Comparison of ENCODE assay signal across 15 cellular contexts in genomic region chr15:31024979-31025378, GRCh38. TPM values are rescaled to one million over a fixed set of nuclear protein-coding genes. Genes with fewer than 3 reads are reported as not detected.
DNase-seq lines count a peak whose midpoint lies in the region; ATAC-seq, FAIRE-seq and TF ChIP-seq lines count a peak whose summit lies in the region.
"Had no signal": no experiment of that assay in that cellular context is flagged by ENCODE, and none has a peak within 500 bp of the region (broad histone marks: within the 10 kb centered on the region; RNA-seq: fewer than 3 reads in every experiment).

No MANE protein-coding gene starts in this region.

- H3K27me3 Mint-ChIP-seq in chondrocyte (ENCODE audit: low read depth) = no peaks in the 10 kb centered on the region
- H3K27me3 Mint-ChIP-seq in activated naive CD4-positive, alpha-beta T cell treated with anti-CD3 and anti-CD28 coated beads for 36 hours (ENCODE audit: low read depth) = peaks cover 14% of the 10 kb centered on the region

- WGBS in A549 (ENCODE audit: missing lambda C conversion rate) = 47% methylated on average over 3 of the region's 3 CpGs
- 28% methylated on average over 3 of the region's 3 CpGs for WGBS in mesenchymal stem cell

- H3K9me3 Mint-ChIP-seq in chondrocyte (ENCODE audit: low read depth) = no peaks in the 10 kb centered on the region
- H3K9me3 Mint-ChIP-seq in activated naive CD4-positive, alpha-beta T cell treated with anti-CD3 and anti-CD28 coated beads for 36 hours = no peaks in the 10 kb centered on the region

- no peak overlapping the region for H3K4me3 Mint-ChIP-seq in chondrocyte (ENCODE audit: unreplicated experiment)
- H3K4me3 Mint-ChIP-seq in activated naive CD4-positive, alpha-beta T cell treated with anti-CD3 and anti-CD28 coated beads for 36 hours = no peak overlapping the region

- no peak overlapping the region for H3K4ac ChIP-seq in mesenchymal stem cell (ENCODE audit: low read depth in 1 of 2, low read length in 2 of 2)

- H3K4me2 ChIP-seq in A549 (peak overlapping the region; percentile 70), mesenchymal stem cell (ENCODE audit: low read length, poor library complexity, severe bottlenecking) (peak overlapping the region; percentile 18)

- H3K36me3 Mint-ChIP-seq in chondrocyte (ENCODE audit: low read depth) = no peaks in the 10 kb centered on the region
- H3K36me3 Mint-ChIP-seq in activated naive CD4-positive, alpha-beta T cell treated with anti-CD3 and anti-CD28 coated beads for 36 hours (ENCODE audit: low read depth) = no peaks in the 10 kb centered on the region

- in situ Hi-C loops in gastrocnemius medialis (cut with MboI; ENCODE audit: low sequenced_read_pairs in 4 of 4) = no loop called here

- H3K18ac ChIP-seq in mesenchymal stem cell (ENCODE audit: low read depth in 1 of 2, low read length in 2 of 2) = no peak overlapping the region

- H3K79me1 ChIP-seq in mesenchymal stem cell (replicated peaks; ENCODE audit: low read length, poor library complexity, severe bottlenecking) = no peaks in the 10 kb centered on the region

- H3K23ac ChIP-seq in mesenchymal stem cell (ENCODE audit: low read length in 2 of 2) = no peak overlapping the region

- H3K4me1 Mint-ChIP-seq in chondrocyte (ENCODE audit: low read depth) = peaks cover 27% of the 10 kb centered on the region
- no peaks in the 10 kb centered on the region for H3K4me1 Mint-ChIP-seq in activated naive CD4-positive, alpha-beta T cell treated with anti-CD3 and anti-CD28 coated beads for 36 hours (ENCODE audit: low read depth)

- TF ChIP-seq EP300 in A549 (IDR thresholded peaks at IDR 0.05) = no peak

- peak overlapping the region in 1 of 2 experiments; percentile 20 for H2BK12ac ChIP-seq in mesenchymal stem cell (ENCODE audit: low read length in 2 of 2)

- intact Hi-C loops in activated naive CD4-positive, alpha-beta T cell treated with anti-CD3 and anti-CD28 coated beads for 36 hours (cut with micrococcal nuclease) = no loop called here
- intact Hi-C loops in gastrocnemius medialis (cut with DNase I; ENCODE audit: low total_unique reads) = no loop called here

- peak overlapping the region; percentile 45 for H3K27ac Mint-ChIP-seq in chondrocyte (ENCODE audit: unreplicated experiment)
- H3K27ac Mint-ChIP-seq in activated naive CD4-positive, alpha-beta T cell treated with anti-CD3 and anti-CD28 coated beads for 36 hours = no peak overlapping the region

- H2AFZ ChIP-seq in mesenchymal stem cell (ENCODE audit: low read depth, low read length) = no peak overlapping the region

- no peak overlapping the region for H2BK15ac ChIP-seq in mesenchymal stem cell (ENCODE audit: low read depth, poor library complexity, severe bottlenecking)

- ATAC-seq in A549 (peak; percentile 44; a peak in 4 of 6 replicates), gastrocnemius medialis (no peak)

- peak overlapping the region; percentile 42 for H2BK120ac ChIP-seq in mesenchymal stem cell (ENCODE audit: low read depth, low read length)

- H3K27ac ChIP-seq in A549 (peak overlapping the region; percentile 33 to 67; a peak in 4 of 6 replicates), HUES6 (ENCODE audit: low read depth, low read length) (peak overlapping the region; percentile 22; the same call in 1 of the 2 replicates), mesenchymal stem cell (ENCODE audit: low read length, poor library complexity, severe bottlenecking) (peak overlapping the region; percentile 92), gastrocnemius medialis (no peak overlapping the region)

- no peaks in the 10 kb centered on the region for H3K9me3 ChIP-seq in A549
- no peaks in the 10 kb centered on the region for H3K9me3 ChIP-seq in HUES6 (ENCODE audit: control insufficient read depth, insufficient read depth, low read depth, low read length)
- no peaks in the 10 kb centered on the region for H3K9me3 ChIP-seq in mesenchymal stem cell (ENCODE audit: control insufficient read depth, low read length)
- H3K9me3 ChIP-seq in gastrocnemius medialis = no peaks in the 10 kb centered on the region

- no peak for TF ChIP-seq RAD21 in A549 (conservative IDR thresholded peaks at IDR 0.05 in 1 of 2, IDR thresholded peaks at IDR 0.05 in 1 of 2)

- H3K27me3 ChIP-seq in HUES6 (ENCODE audit: control insufficient read depth, insufficient read depth, low read length) = no peaks in the 10 kb centered on the region
- no peaks in the 10 kb centered on the region for H3K27me3 ChIP-seq in mesenchymal stem cell (ENCODE audit: control insufficient read depth in 1 of 2, insufficient read depth in 1 of 2, low read length in 2 of 2)
- no peaks in the 10 kb centered on the region for H3K27me3 ChIP-seq in gastrocnemius medialis

- H3K4me3 ChIP-seq in A549 (no peak overlapping the region), HUES6 (ENCODE audit: low read depth, low read length) (no peak overlapping the region), mesenchymal stem cell (ENCODE audit: insufficient read depth in 1 of 2, low read depth in 1 of 2, low read length in 2 of 2) (no peak overlapping the region), gastrocnemius medialis (no peak overlapping the region)

- H2AK5ac ChIP-seq in mesenchymal stem cell (ENCODE audit: low read length, severe bottlenecking) = peak overlapping the region; percentile 85

- no peaks in the 10 kb centered on the region for H3K36me3 ChIP-seq in HUES6 (ENCODE audit: control insufficient read depth, insufficient read depth, low read length)
- no peaks in the 10 kb centered on the region for H3K36me3 ChIP-seq in mesenchymal stem cell (ENCODE audit: control insufficient read depth in 1 of 2, insufficient read depth in 2 of 2, low read depth in 1 of 2, low read length in 2 of 2)
- H3K36me3 ChIP-seq in gastrocnemius medialis = no peaks in the 10 kb centered on the region

- POLR2A ChIA-PET in A549 (lab: Yijun Ruan, JAX) = interaction anchor here (1.7 kb wide), 1 partner anchor 33 kb away, joined by 5 read pairs; no protein-coding TSS in a partner anchor

- no peak overlapping the region for H4K8ac ChIP-seq in mesenchymal stem cell (ENCODE audit: low read length)

- no peak for DNase-seq in A549 (ENCODE audit: low read depth in 1 of 2, low spot score in 1 of 2)
- DNase-seq in chondrocyte (ENCODE audit: low spot score) = no peak
- DNase-seq in mesenchymal stem cell = peak; percentile 37
- DNase-seq in activated naive CD4-positive, alpha-beta T cell treated with anti-CD3 and anti-CD28 coated beads for 36 hours = no peak
- no peak for DNase-seq in GDM1 (lab: John Stamatoyannopoulos, UW)
- no peak for DNase-seq in gastrocnemius medialis
- DNase-seq in RKO (ENCODE audit: low spot score) = no peak
- DNase-seq: activated gamma-delta T cell treated with Interleukin-2 at 50 U/mL for 16 hours; hypothalamus; MV-4-11; occipital lobe; Right ventricle myocardium superior; stimulated activated CD4-positive, alpha-beta T cell treated with anti-CD3 and anti-CD28 coated beads, Interleukin-15, amount 100 ng/mL, for 24 hours had no signal

- no peak overlapping the region for H3K14ac ChIP-seq in mesenchymal stem cell (ENCODE audit: low read length in 2 of 2)

- H2BK5ac ChIP-seq in mesenchymal stem cell (ENCODE audit: low read depth, low read length, poor library complexity, severe bottlenecking) = peak overlapping the region; percentile 69

- TF ChIP-seq CTCF in A549 (IDR thresholded peaks at IDR 0.05) (no peak), chondrocyte (IDR thresholded peaks at IDR 0.05) (no peak), gastrocnemius medialis (IDR thresholded peaks at IDR 0.05 in 4 of 5, conservative IDR thresholded peaks at IDR 0.05 in 1 of 5) (no peak)

- no peak overlapping the region for H3K9ac ChIP-seq in HUES6 (ENCODE audit: low read length)
- H3K9ac ChIP-seq in mesenchymal stem cell (ENCODE audit: low read length) = no peak overlapping the region

- no peak overlapping the region for H4K91ac ChIP-seq in mesenchymal stem cell (ENCODE audit: low read length)

- TF ChIP-seq POLR2A in A549 (IDR thresholded peaks at IDR 0.05; ENCODE audit: low read length) (no peak), gastrocnemius medialis (IDR thresholded peaks at IDR 0.05) (no peak)

- CTCF ChIA-PET in A549 (lab: Yijun Ruan, JAX) = interaction anchor here (0.8 to 2.7 kb wide), 4 partner anchors 11 to 104 kb away, joined by 3 to 11 read pairs (median 3); no protein-coding TSS in a partner anchor
- CTCF ChIA-PET in activated naive CD4-positive, alpha-beta T cell treated with anti-CD3 and anti-CD28 coated beads for 36 hours (lab: Charles Lee) = no interaction called here

- H3K4me1 ChIP-seq in A549 (peaks cover 18% of the 10 kb centered on the region), HUES6 (ENCODE audit: control insufficient read depth, insufficient read depth, low read length) (peaks cover 23% of the 10 kb centered on the region), mesenchymal stem cell (ENCODE audit: control insufficient read depth, insufficient read depth, low read depth, low read length) (peaks cover 20% of the 10 kb centered on the region), gastrocnemius medialis (no peaks in the 10 kb centered on the region)

- FAIRE-seq in A549 (lab: Jason Lieb, UNC) = no peak
- FAIRE-seq: bronchial epithelial cell had no signal

TF ChIP-seq in A549, 52 proteins besides CTCF, POLR2A, EP300 and RAD21 (continues in another document):
- TF ChIP-seq FOXS1 (CRISPR knock-in tag; IDR thresholded peaks at IDR 0.05) = no peak
- TF ChIP-seq RARB (CRISPR knock-in tag; IDR thresholded peaks at IDR 0.05) = no peak
- no peak for TF ChIP-seq CBX2 (IDR thresholded peaks at IDR 0.05; ENCODE audit: borderline replicate concordance, low read depth)

RNA-seq across cellular contexts. Expression of gene MTMR10, which starts 33.6 kb away (rescaled TPM):
- polyA plus RNA-seq in A549 (2011; rRNA removed) (19.3 and 23.1 TPM in 2 replicates), A549 (2017; fragmentation: RNase III; extraction: RNeasy Plus Mini Kit Qiagen cat#74134 plus additional on column Dnase treatment) (11.5 to 11.9 TPM (median 11.6 TPM) in 3 replicates)
- polyA plus RNA-seq in A549 (2012; cell fraction: cytosol; rRNA removed) = 4.1 and 5.1 TPM in 2 replicates
- polyA plus RNA-seq in A549 (2012; cell fraction: nucleus; rRNA removed) = 3.7 and 5.8 TPM in 2 replicates
- 12.2 and 13.2 TPM in 2 replicates for polyA minus RNA-seq in A549 (2011; rRNA and poly(A)+ RNA removed)
- total RNA-seq in chondrocyte (14.9 to 16.5 TPM (median 16.1 TPM) in 3 replicates), gastrocnemius medialis (10 to 100 TPM; 36.6 to 63.4 (median 40.4) TPM)
- 6.6 TPM for polyA plus RNA-seq in mesenchymal stem cell (2013, experiment 1 of 2)
- 6.7 TPM for polyA plus RNA-seq in mesenchymal stem cell (2013, experiment 2 of 2)
- 10 to 100 TPM in 1 of 2 experiments, 1 to 10 TPM in 1; 9.7 to 10.5 TPM for total RNA-seq in activated naive CD4-positive, alpha-beta T cell treated with anti-CD3 and anti-CD28 coated beads for 36 hours

Comparison
In these comparisons a context has a peak if more than half of its experiments do, and no peak if none do; other contexts are left out.
1. ATAC-seq: peak in A549 (2 of 2); none in gastrocnemius medialis (0 of 2).
2. H3K27ac ChIP-seq: peak in A549 (2 of 2), HUES6 (single experiment) and mesenchymal stem cell (single experiment); none in gastrocnemius medialis (0 of 4).